ENCODE assay signal across 8 cellular contexts in genomic region chr16:49858200-49859129, GRCh38. TPM values are rescaled to one million over a fixed set of nuclear protein-coding genes. Genes with fewer than 3 reads are reported as not detected.
DNase-seq lines count a peak whose midpoint lies in the region; ATAC-seq and TF ChIP-seq lines count a peak whose summit lies in the region.

No MANE protein-coding gene starts in this region.

- peak overlapping the region; percentile 77 to 98 (median 92) for H3K27ac ChIP-seq in body of pancreas

- H3K4me1 ChIP-seq in BE2C: peaks cover 9% of the 10 kb centered on the region
- peaks cover 35% of the 10 kb centered on the region for H3K4me1 ChIP-seq in body of pancreas

- ATAC-seq in body of pancreas: peak; percentile 16
- no peak for ATAC-seq in GM19463 (IDR thresholded peaks at IDR 0.05; ENCODE audit: unreplicated experiment)

- TF ChIP-seq POLR2A in body of pancreas (IDR thresholded peaks at IDR 0.05): peak; percentile 25 to 43 (median 26)

- DNase-seq in BE2C (peak; percentile 64), MG63 (peak; percentile 31), body of pancreas (peak; percentile 61 to 72 (median 64)), kidney epithelial cell (ENCODE audit: low read depth) (no peak), NOMO-1 treated with DMSO at 0.1 percent for 48 hours (lab: John Stamatoyannopoulos, UW; ENCODE audit: unreplicated experiment) (no peak), HPDE6-E6E7 (ENCODE audit: extremely low spot score) (no peak)
- peak; percentile 48 for DNase-seq in stimulated activated CD4-positive, alpha-beta T cell treated with anti-CD3 and anti-CD28 coated beads, Interleukin-2, amount 100 ng/mL, for 4 hours (ENCODE audit: low read depth)

- no peaks in the 10 kb centered on the region for H3K9me3 ChIP-seq in BE2C
- no peaks in the 10 kb centered on the region for H3K9me3 ChIP-seq in MG63
- no peaks in the 10 kb centered on the region for H3K9me3 ChIP-seq in body of pancreas

- intact Hi-C loops in body of pancreas (cut with DNase I): no loop called here

- H3K27me3 ChIP-seq in BE2C (no peaks in the 10 kb centered on the region), MG63 (peaks cover 15% of the 10 kb centered on the region), body of pancreas (no peaks in the 10 kb centered on the region), kidney epithelial cell (ENCODE audit: control insufficient read depth, insufficient read depth, low read length) (peaks cover 40% of the 10 kb centered on the region)

- WGBS in body of pancreas, 2 donors: 1% methylated on average over 65 of the region's 90 CpGs; no CpG with 5 or more reads in 1 of the 2 donors

- no peak for TF ChIP-seq CTCF in BE2C (IDR thresholded peaks at IDR 0.05; ENCODE audit: low read depth, low read length)
- no peak for TF ChIP-seq CTCF in body of pancreas (IDR thresholded peaks at IDR 0.05)
- TF ChIP-seq CTCF in kidney epithelial cell (IDR thresholded peaks at IDR 0.05; ENCODE audit: insufficient read depth, low read length, poor library complexity, severe bottlenecking): no peak

- H3K4me3 ChIP-seq in BE2C (ENCODE audit: low read depth, low read length) (peak overlapping the region; percentile 57), MG63 (no peak overlapping the region), body of pancreas (peak overlapping the region; percentile 39 to 74), kidney epithelial cell (ENCODE audit: low read depth, low read length) (peak overlapping the region; percentile 17)

- no peaks in the 10 kb centered on the region for H3K36me3 ChIP-seq in BE2C
- H3K36me3 ChIP-seq in MG63: no peaks in the 10 kb centered on the region
- H3K36me3 ChIP-seq in body of pancreas (replicated peaks in 1 of 2; ENCODE audit: insufficient read depth in 1 of 2, low read depth in 2 of 2): no peaks in the 10 kb centered on the region
- H3K36me3 ChIP-seq in kidney epithelial cell (ENCODE audit: control insufficient read depth, insufficient read depth, low read length): no peaks in the 10 kb centered on the region

RNA-seq across cellular contexts. Expression of gene ZNF423, which starts 2.6 kb away (rescaled TPM):
- 8.5 TPM for polyA plus RNA-seq in BE2C (2012; ENCODE audit: insufficient read depth, insufficient read length, low read depth)
- 0.07 TPM in 1 of 2 replicates, not detected in the other for total RNA-seq in MG63 (2014; rRNA removed; shearing (Covaris generic); ENCODE audit: low replicate concordance)
- total RNA-seq in body of pancreas: 1 to 10 TPM; 4.2 to 9.2 TPM
- total RNA-seq in kidney epithelial cell: 3.6 and 5.5 TPM in 2 replicates

Comparison
In these comparisons a context has a peak if more than half of its experiments do, and no peak if none do; other contexts are left out.
1. DNase-seq: peak in BE2C (single experiment), MG63 (single experiment), body of pancreas (4 of 4) and stimulated activated CD4-positive, alpha-beta T cell treated with anti-CD3 and anti-CD28 coated beads, Interleukin-2, amount 100 ng/mL, for 4 hours (single experiment); none in kidney epithelial cell (single experiment), NOMO-1 treated with DMSO at 0.1 percent for 48 hours (single experiment) and HPDE6-E6E7 (single experiment).